In the genomic region with DNA sequence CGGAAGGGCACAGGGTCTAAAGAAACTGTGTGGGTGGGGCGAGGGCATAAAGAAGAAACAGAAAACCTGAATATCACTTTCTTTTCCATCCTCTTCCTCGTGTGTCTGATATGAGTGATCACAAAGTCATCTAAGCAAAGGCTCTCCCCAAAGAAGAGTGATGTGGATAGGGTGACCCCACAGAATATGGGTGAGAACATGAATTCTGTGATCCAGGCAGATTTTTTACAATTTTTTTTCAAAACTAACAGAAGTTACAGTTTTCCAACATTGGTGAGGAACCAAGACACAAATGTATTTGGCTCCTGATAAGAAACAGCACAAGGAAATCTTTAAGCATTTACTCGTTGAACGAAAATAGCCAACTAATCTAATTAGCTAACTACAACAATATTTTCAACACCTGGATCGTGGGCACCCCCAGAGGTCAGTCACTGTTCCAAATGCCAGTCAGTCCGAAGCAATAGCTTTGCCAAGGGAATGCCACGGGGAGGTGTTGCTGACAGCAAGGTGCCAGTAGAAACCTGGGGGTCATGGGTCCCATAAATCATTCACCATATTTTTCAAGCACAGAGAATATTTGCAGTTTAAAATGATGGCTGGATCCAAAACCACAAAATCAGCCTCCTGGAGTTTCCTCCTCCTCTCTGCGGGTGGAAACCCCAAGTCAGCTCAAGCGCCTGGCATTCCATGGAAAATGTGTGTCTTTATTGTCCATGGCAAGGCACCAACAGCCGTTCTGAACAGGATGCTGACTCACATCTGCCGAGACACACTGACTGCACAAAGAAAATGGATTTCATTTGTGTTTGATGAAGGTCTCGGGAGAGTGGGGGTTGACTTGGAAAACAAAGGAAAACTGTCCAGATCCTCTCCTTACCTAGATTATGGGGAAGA, we compare ENCODE assay signal across 8 cellular contexts. TPM values are rescaled to one million over a fixed set of nuclear protein-coding genes. Genes with fewer than 3 reads are reported as not detected.
DNase-seq lines count a peak whose midpoint lies in the region; ATAC-seq and TF ChIP-seq lines count a peak whose summit lies in the region.

No MANE protein-coding gene starts in this region.

- H3K4me3 Mint-ChIP-seq in neural crest cell: peak overlapping the region; percentile 22

- in situ Hi-C loops in KBM-7 (cut with MboI; ENCODE audit: low pct_unique_long_range_greater_than_20kb, low sequenced_read_pairs): no loop called here

- no peak for ATAC-seq in GM19328 (IDR thresholded peaks at IDR 0.05; ENCODE audit: unreplicated experiment)

- H3K36me3 ChIP-seq in Peyer's patch: peaks cover 0 to 44% (median 0%) of the 10 kb centered on the region in 3 donors

- TF ChIP-seq CTCF in Peyer's patch (IDR thresholded peaks at IDR 0.05) (no peak), neural crest cell (conservative IDR thresholded peaks at IDR 0.05) (no peak)

- TF ChIP-seq POLR2A in Peyer's patch (IDR thresholded peaks at IDR 0.05): no peak

- H3K9me3 ChIP-seq in Peyer's patch: no peaks in the 10 kb centered on the region

- peaks cover 4% of the 10 kb centered on the region for H3K36me3 Mint-ChIP-seq in neural crest cell (ENCODE audit: low read depth)

- H3K4me1 ChIP-seq in Peyer's patch: peaks cover 0 to 54% (median 3%) of the 10 kb centered on the region in 4 donors

- no peak overlapping the region for H3K4me3 ChIP-seq in Peyer's patch

- no peaks in the 10 kb centered on the region for H3K9me3 Mint-ChIP-seq in neural crest cell

- no peaks in the 10 kb centered on the region for H3K27me3 ChIP-seq in Peyer's patch

- peak overlapping the region; percentile 31 to 83 (median 68) for H3K27ac ChIP-seq in Peyer's patch

- H3K27ac Mint-ChIP-seq in neural crest cell (ENCODE audit: unreplicated experiment): peak overlapping the region; percentile 99

- DNase-seq in DMS 273 (lab: John Stamatoyannopoulos, UW; ENCODE audit: unreplicated experiment) (peak; percentile 29), DMS 273 treated with DMSO at 0.1 percent for 48 hours (lab: John Stamatoyannopoulos, UW) (no peak), Peyer's patch (peak in 1 of 3 donors; percentile 77), epidermal melanocyte (ENCODE audit: insufficient read length, low spot score) (peak; percentile 98), neural crest cell (ENCODE audit: low read depth, low spot score) (no peak), KBM-7 (no peak), HuH-7 (ENCODE audit: low spot score) (no peak)

- H3K27me3 Mint-ChIP-seq in neural crest cell (ENCODE audit: low read depth): no peaks in the 10 kb centered on the region

- H3K4me1 Mint-ChIP-seq in neural crest cell: peaks cover 57% of the 10 kb centered on the region

RNA-seq across cellular contexts. Expression of gene ANXA2, which starts 26.7 kb away (rescaled TPM):
- total RNA-seq in Peyer's patch (100 to 1,000 TPM; 564 to 802 (median 681) TPM), neural crest cell (122 and 129 TPM in 2 replicates)

Comparison
In these comparisons a context has a peak if more than half of its experiments do, and no peak if none do; other contexts are left out.
1. DNase-seq: peak in DMS 273 (single experiment) and epidermal melanocyte (single experiment); none in DMS 273 treated with DMSO at 0.1 percent for 48 hours (single experiment), neural crest cell (single experiment), KBM-7 (single experiment) and HuH-7 (single experiment).